8 cellular contexts compared by ENCODE assay signal in genomic region chr9:35072461-35073275, GRCh38. TPM values are rescaled to one million over a fixed set of nuclear protein-coding genes. Genes with fewer than 3 reads are reported as not detected.
DNase-seq lines count a peak whose midpoint lies in the region; ATAC-seq and TF ChIP-seq lines count a peak whose summit lies in the region.

TSS of gene VCP (minus strand) at chr9:35072625. CDS start at chr9:35072353, 272 bp downstream.

- peak within 1 kb of the TSS; percentile 100 for H3K27ac ChIP-seq in colonic mucosa

- no peak for TF ChIP-seq CTCF in BJ (IDR thresholded peaks at IDR 0.05; ENCODE audit: insufficient read depth, low read depth, low read length)
- TF ChIP-seq CTCF in colonic mucosa (IDR thresholded peaks at IDR 0.05): no peak

- CTCF ChIA-PET in BJ (lab: Yijun Ruan, JAX): interaction anchor here (0.7 to 1.6 kb wide), 9 partner anchors 7 to 173 kb away, joined by 3 to 7 read pairs (median 3); partner anchors contain the start of genes FANCG and STOML2

- POLR2A ChIA-PET in BJ (lab: Charles Lee): interaction anchor here (0.5 to 2.1 kb wide), 5 partner anchors 7 to 673 kb away, joined by 3 to 40 read pairs (median 12); partner anchors contain the start of gene FANCG

- DNase-seq in BJ (ENCODE audit: low read depth) (peak; percentile 96), NCI-H526 treated with DMSO at 0.1 percent for 48 hours (lab: John Stamatoyannopoulos, UW) (peak; percentile 97), colonic mucosa (peak; percentile 98), kidney tubule cell (ENCODE audit: low spot score) (peak; percentile 99)
- DNase-seq in activated CD4-positive, alpha-beta T cell treated with anti-CD3 and anti-CD28 coated beads, Interleukin-2, amount 10 ng/mL, durations not matched to agents 24 days and 14 days: peak; percentile 99
- peak; percentile 90 to 94 for DNase-seq in stimulated activated CD4-positive, alpha-beta T cell treated with anti-CD3 and anti-CD28 coated beads, Interleukin-1b, Interleukin-23, amount 100 ng/mL, for 4 hours (ENCODE audit: low read depth in 2 of 2)

- no peaks in the 10 kb centered on the region for H3K27me3 ChIP-seq in BJ (ENCODE audit: control insufficient read depth, insufficient read depth, low read length)
- no peaks in the 10 kb centered on the region for H3K27me3 ChIP-seq in colonic mucosa

- peaks cover 47% of the 10 kb centered on the region for H3K4me1 Mint-ChIP-seq in activated CD4-positive, alpha-beta T cell treated with anti-CD3 and anti-CD28 coated beads, Interleukin-2, amount 10 ng/mL, durations not matched to agents 24 days and 14 days

- no peaks in the 10 kb centered on the region for H3K9me3 Mint-ChIP-seq in activated CD4-positive, alpha-beta T cell treated with anti-CD3 and anti-CD28 coated beads, Interleukin-2, amount 10 ng/mL, durations not matched to agents 24 days and 14 days

- peak within 1 kb of the TSS; percentile 95 for H3K4me3 Mint-ChIP-seq in activated CD4-positive, alpha-beta T cell treated with anti-CD3 and anti-CD28 coated beads, Interleukin-2, amount 10 ng/mL, durations not matched to agents 24 days and 14 days

- peak within 1 kb of the TSS; percentile 76 to 97 for H3K9ac ChIP-seq in colonic mucosa (ENCODE audit: low read depth in 2 of 2, low read length in 2 of 2)

- H3K9me3 ChIP-seq in colonic mucosa: no peaks in the 10 kb centered on the region

- peak; percentile 77 for ATAC-seq in GM19324 (IDR thresholded peaks at IDR 0.05; ENCODE audit: low FRiP score, unreplicated experiment)
- peak; percentile 72 for ATAC-seq in HG03469 (IDR thresholded peaks at IDR 0.05; ENCODE audit: unreplicated experiment)

- H3K27ac Mint-ChIP-seq in activated CD4-positive, alpha-beta T cell treated with anti-CD3 and anti-CD28 coated beads, Interleukin-2, amount 10 ng/mL, durations not matched to agents 24 days and 14 days: peak within 1 kb of the TSS; percentile 94

- H3K36me3 Mint-ChIP-seq in activated CD4-positive, alpha-beta T cell treated with anti-CD3 and anti-CD28 coated beads, Interleukin-2, amount 10 ng/mL, durations not matched to agents 24 days and 14 days (ENCODE audit: low read depth): peaks cover 69% of the 10 kb centered on the region

- H3K27me3 Mint-ChIP-seq in activated CD4-positive, alpha-beta T cell treated with anti-CD3 and anti-CD28 coated beads, Interleukin-2, amount 10 ng/mL, durations not matched to agents 24 days and 14 days: no peaks in the 10 kb centered on the region

- intact Hi-C loops in activated CD4-positive, alpha-beta T cell treated with anti-CD3 and anti-CD28 coated beads, Interleukin-2, amount 10 ng/mL, durations not matched to agents 24 days and 14 days (cut with micrococcal nuclease): loop anchor here (1.0 kb wide), 4 partner anchors 8 to 743 kb away; partner anchors contain the start of genes HINT2 and PIGO
- intact Hi-C loops in colonic mucosa (cut with DNase I): no loop called here

- peaks cover 15% of the 10 kb centered on the region for H3K4me1 ChIP-seq in colonic mucosa

- H3K36me3 ChIP-seq in BJ (ENCODE audit: control insufficient read depth, insufficient read depth, low read length) (peaks cover 3% of the 10 kb centered on the region; the same call in 1 of the 2 replicates), colonic mucosa (peaks cover 4% of the 10 kb centered on the region)

- peak within 1 kb of the TSS; percentile 65 for H3K4me3 ChIP-seq in BJ (ENCODE audit: low read depth, low read length)
- H3K4me3 ChIP-seq in colonic mucosa: peak within 1 kb of the TSS; percentile 99

RNA-seq across cellular contexts. Expression of gene VCP, which starts in this region (rescaled TPM):
- 305 and 333 TPM in 2 replicates for polyA plus RNA-seq in BJ (2011; rRNA removed)
- polyA minus RNA-seq in BJ (2011; rRNA and poly(A)+ RNA removed): 230 and 336 TPM in 2 replicates
- total RNA-seq in activated CD4-positive, alpha-beta T cell treated with anti-CD3 and anti-CD28 coated beads, Interleukin-2, amount 10 ng/mL, durations not matched to agents 24 days and 14 days: 335 and 343 TPM in 2 replicates
- 100 to 1,000 TPM; 176 to 287 TPM for total RNA-seq in colonic mucosa

Comparison
In these comparisons a context has a peak if more than half of its experiments do, and no peak if none do; other contexts are left out.
1. Peak in every context shown above with its lines: DNase-seq, ATAC-seq, H3K4me3 ChIP-seq and H3K27ac ChIP-seq.